In genomic region chr16:68665501-68665900, GRCh38 we compare ENCODE assay signal across 31 cellular contexts. TPM values are rescaled to one million over a fixed set of nuclear protein-coding genes. Genes with fewer than 3 reads are reported as not detected.
DNase-seq lines count a peak whose midpoint lies in the region; ATAC-seq, FAIRE-seq and TF ChIP-seq lines count a peak whose summit lies in the region.
"Had no signal": no experiment of that assay in that cellular context is flagged by ENCODE, and none has a peak within 500 bp of the region (broad histone marks: within the 10 kb centered on the region; RNA-seq: fewer than 3 reads in every experiment).

No MANE protein-coding gene starts in this region.

- intact Hi-C loops in left ventricle myocardium superior (cut with micrococcal nuclease), result no loop called here

- H3K4me1 ChIP-seq in cardiac muscle cell (ENCODE audit: low read depth), result peaks cover 28% of the 10 kb centered on the region
- H3K4me1 ChIP-seq in esophagus (ENCODE audit: control insufficient read depth in 2 of 2, insufficient read depth in 2 of 2, low read length in 1 of 2), result peaks cover 2 to 11% of the 10 kb centered on the region in 2 donors

- 61 to 74% methylated on average over 5 of the region's 5 CpGs for WGBS in esophagus, 2 donors

- TF ChIP-seq CTCF in cardiac muscle cell (IDR thresholded peaks at IDR 0.05; ENCODE audit: low read depth, low read length), result no peak

- no peak for FAIRE-seq in urothelium cell line (lab: Jason Lieb, UNC)
- FAIRE-seq: A204.1, GM19239, RCC 7860 had no signal

- H3K27me3 ChIP-seq in cardiac muscle cell, result no peaks in the 10 kb centered on the region
- no peaks in the 10 kb centered on the region for H3K27me3 ChIP-seq in esophagus (ENCODE audit: control insufficient read depth in 1 of 2, insufficient read depth in 2 of 2, low read length in 2 of 2)

- H3K36me3 ChIP-seq in cardiac muscle cell, result no peaks in the 10 kb centered on the region
- no peaks in the 10 kb centered on the region for H3K36me3 ChIP-seq in esophagus (ENCODE audit: control insufficient read depth in 2 of 2, insufficient read depth in 2 of 2, low read length in 1 of 2)

- ATAC-seq in left ventricle myocardium superior (no peak), GM19455 (IDR thresholded peaks at IDR 0.05; ENCODE audit: unreplicated experiment) (no peak)
- ATAC-seq: activated CD4-positive, CD25-positive, alpha-beta regulatory T cell treated with anti-CD3 and anti-CD28 coated beads, Interleukin-2, amount 50 U/mL, for 24 hours; effector memory CD8-positive, alpha-beta T cell; naive thymus-derived CD8-positive, alpha-beta T cell had no signal

- DNase-seq in cardiac muscle cell (ENCODE audit: low read depth in 1 of 2, low spot score in 1 of 2) (no peak), left ventricle myocardium superior (no peak), RPMI7951 (ENCODE audit: low read depth) (peak; percentile 63), urothelium cell line (ENCODE audit: low spot score) (peak; percentile 74), NCI-H187 treated with DMSO at 0.1 percent for 48 hours (lab: John Stamatoyannopoulos, UW) (no peak), NCI-H2029 treated with DMSO at 0.1 percent for 48 hours (lab: John Stamatoyannopoulos, UW) (no peak)
- DNase-seq: activated CD4-positive, alpha-beta T cell treated with anti-CD3 and anti-CD28 coated beads, Interleukin-2, amount 50 U/mL, for 48 hours; activated naive CD4-positive, alpha-beta T cell treated with anti-CD3 and anti-CD28 coated beads, Interleukin-2, amount 10 ng/mL, durations not matched to agents 7 days and 5 days; AML-193; amniotic stem cell; DMS153; effector memory CD8-positive, alpha-beta T cell; GDM1; hypothalamus; immature natural killer cell; midbrain; naive thymus-derived CD8-positive, alpha-beta T cell; NCI-H524; nucleus accumbens; T-helper 1 cell had no signal

- no peak overlapping the region for H3K4me3 ChIP-seq in cardiac muscle cell
- no peak overlapping the region for H3K4me3 ChIP-seq in esophagus (ENCODE audit: low read depth in 1 of 2, low read length in 2 of 2)
- H3K4me3 ChIP-seq: coronary artery had no signal

- H3K9me3 ChIP-seq in cardiac muscle cell (ENCODE audit: low read depth) (no peaks in the 10 kb centered on the region), esophagus (ENCODE audit: control insufficient read depth in 2 of 2, insufficient read depth in 1 of 2, low read depth in 1 of 2, low read length in 1 of 2) (no peaks in the 10 kb centered on the region)

- H3K27ac ChIP-seq in cardiac muscle cell, result peak overlapping the region; percentile 91
- H3K27ac ChIP-seq in esophagus (ENCODE audit: low read depth in 2 of 2, low read length in 1 of 2), result peak overlapping the region; percentile 20 to 73
- H3K27ac ChIP-seq: coronary artery, HL-60 had no signal

RNA-seq across cellular contexts. Expression of gene CDH3, which starts 20.4 kb away (rescaled TPM):
- total RNA-seq in cardiac muscle cell (156 and 342 TPM in 2 replicates), left ventricle myocardium superior (0.99 TPM)
- polyA plus RNA-seq in cardiac muscle cell (115 and 211 TPM in 2 replicates), esophagus (10 to 100 TPM; 12.2 to 36.3 TPM)
- under 0.01 and 0.24 TPM in 2 replicates for total RNA-seq in RPMI7951 (2014; rRNA removed; shearing (Covaris generic))
- total RNA-seq: LHCN-M2, skeletal muscle tissue had no signal
- polyA plus RNA-seq: immature natural killer cell; liver; naive thymus-derived CD8-positive, alpha-beta T cell had no signal

Comparison
In these comparisons a context has a peak if more than half of its experiments do, and no peak if none do; other contexts are left out.
1. RNA of gene CDH3, which starts 20.4 kb away (total RNA-seq): 156 to 342 TPM in cardiac muscle cell; 0.99 TPM in left ventricle myocardium superior (single experiment) and under 0.01 to 0.24 TPM in RPMI7951; every median in the first group is over 10 times any median in the second.
2. DNase-seq: peak in RPMI7951 (single experiment) and urothelium cell line (single experiment); none in cardiac muscle cell (0 of 2), left ventricle myocardium superior (single experiment), NCI-H187 treated with DMSO at 0.1 percent for 48 hours (single experiment) and NCI-H2029 treated with DMSO at 0.1 percent for 48 hours (single experiment).